Comparison of ENCODE assay signal across 25 cellular contexts in the genomic region with DNA sequence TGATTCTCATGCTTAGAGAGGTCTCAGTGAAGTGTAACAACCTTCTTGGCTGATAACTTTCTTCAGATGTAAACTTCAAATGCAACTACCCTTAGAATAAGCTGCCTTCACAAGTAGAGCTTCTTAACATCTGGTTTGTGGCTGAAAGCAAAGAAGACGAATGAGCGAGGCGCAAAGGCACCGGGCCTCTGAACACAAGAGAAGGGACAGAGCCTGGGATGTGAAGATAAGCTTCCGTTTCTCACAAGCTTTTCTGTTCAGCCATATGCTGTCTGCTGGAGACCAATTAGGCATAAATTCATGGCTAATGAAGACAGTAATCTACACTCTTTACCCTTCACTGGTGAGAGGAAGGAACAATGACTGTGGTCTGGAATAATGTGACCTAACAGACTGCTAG.
A peak's percentile ranks its signal among the peaks of the same experiment; 100 is the strongest.
DNase-seq lines count a peak whose midpoint lies in the region; ATAC-seq, FAIRE-seq and TF ChIP-seq lines count a peak whose summit lies in the region.
"Had no signal": no experiment of that assay in that cellular context is flagged by ENCODE, and none has a peak within 500 bp of the region (broad histone marks: within the 10 kb centered on the region; RNA-seq: fewer than 3 reads in every experiment).

No MANE protein-coding gene starts in this region.

- ATAC-seq in GM12878 (no peak), GM19035 (IDR thresholded peaks at IDR 0.05; ENCODE audit: unreplicated experiment) (no peak)
- ATAC-seq: activated CD8-positive, alpha-beta T cell treated with anti-CD3 and anti-CD28 coated beads for 36 hours; effector memory CD8-positive, alpha-beta T cell; left lung had no signal

- peak overlapping the region; percentile 19 for H3K27ac Mint-ChIP-seq in mesothelial cell of epicardium
- H3K27ac Mint-ChIP-seq in chondrocyte (ENCODE audit: unreplicated experiment), result no peak overlapping the region
- H3K27ac Mint-ChIP-seq: activated CD8-positive, alpha-beta T cell treated with anti-CD3 and anti-CD28 coated beads for 36 hours; activated naive CD8-positive, alpha-beta T cell; effector memory CD8-positive, alpha-beta T cell; naive B cell had no signal

- no peaks in the 10 kb centered on the region for H3K4me1 ChIP-seq in GM12878 (ENCODE audit: control insufficient read depth, insufficient read depth, low read length)
- H3K4me1 ChIP-seq: left lung, transverse colon had no signal

- no peaks in the 10 kb centered on the region for H3K9me3 ChIP-seq in GM12878 (replicated peaks; ENCODE audit: control insufficient read depth, insufficient read depth, low read length)
- H3K9me3 ChIP-seq: left lung, transverse colon had no signal

- H3K4me3 Mint-ChIP-seq in mesothelial cell of epicardium, result no peak overlapping the region
- no peak overlapping the region for H3K4me3 Mint-ChIP-seq in chondrocyte (ENCODE audit: unreplicated experiment)
- H3K4me3 Mint-ChIP-seq: activated CD8-positive, alpha-beta T cell treated with anti-CD3 and anti-CD28 coated beads for 36 hours; activated naive CD8-positive, alpha-beta T cell; effector memory CD8-positive, alpha-beta T cell; naive B cell had no signal

- intact Hi-C loops in GM12878 (cut with micrococcal nuclease; ENCODE audit: unreplicated experiment), result no loop called here

- WGBS in GM12878 (ENCODE audit: insufficient coverage, insufficient replicate concordance, low lambda C conversion rate, missing lambda C conversion rate), result 57% methylated on average over 5 of the region's 5 CpGs

- RAD21 ChIA-PET in GM12878 (lab: Charles Lee; ENCODE audit: unreplicated experiment), result interaction anchor here (0.7 to 1.3 kb wide), 2 partner anchors 12 to 564 kb away, joined by 3 to 4 read pairs; no protein-coding TSS in a partner anchor

- no peak for DNase-seq in D721Med (ENCODE audit: insufficient read length, low spot score)
- DNase-seq in NCI-H82 (lab: John Stamatoyannopoulos, UW), result peak; percentile 90
- no peak for DNase-seq in GM12878 (ENCODE audit: low read depth, low spot score)
- DNase-seq in mesothelial cell of epicardium (ENCODE audit: low spot score in 2 of 2, unreplicated experiment in 2 of 2), result no peak
- DNase-seq in chondrocyte (ENCODE audit: low spot score), result no peak
- no peak for DNase-seq in SKM-1 treated with dmso at 0.1 percent for 144 hours (lab: John Stamatoyannopoulos, UW; ENCODE audit: unreplicated experiment)
- no peak for DNase-seq in germinal center (ENCODE audit: low spot score)
- DNase-seq: activated CD4-positive, alpha-beta T cell treated with anti-CD3 and anti-CD28 coated beads for 1 hour; activated CD8-positive, alpha-beta T cell treated with anti-CD3 and anti-CD28 coated beads for 36 hours; aorta; DND-41; effector memory CD8-positive, alpha-beta T cell; GM23248; mesenchymal stem cell; naive B cell; stimulated activated CD4-positive, alpha-beta T cell treated with anti-CD3 and anti-CD28 coated beads, Interleukin-2, amount 100 ng/mL, for 48 hours; T-helper 1 cell; transverse colon had no signal

- no peak overlapping the region for H3K4me2 ChIP-seq in GM12878 (ENCODE audit: control insufficient read depth, insufficient read depth)

- no peaks in the 10 kb centered on the region for H4K20me1 ChIP-seq in GM12878 (ENCODE audit: control insufficient read depth, insufficient read depth)

- no peak for TF ChIP-seq POLR2A in GM12878 (IDR thresholded peaks at IDR 0.05; ENCODE audit: low read depth, low read length)

- no peaks in the 10 kb centered on the region for H3K9me3 Mint-ChIP-seq in mesothelial cell of epicardium
- H3K9me3 Mint-ChIP-seq in chondrocyte (ENCODE audit: low read depth), result no peaks in the 10 kb centered on the region
- H3K9me3 Mint-ChIP-seq: activated CD8-positive, alpha-beta T cell treated with anti-CD3 and anti-CD28 coated beads for 36 hours; effector memory CD8-positive, alpha-beta T cell had no signal

- H3K4me1 Mint-ChIP-seq in mesothelial cell of epicardium, result peaks cover 4% of the 10 kb centered on the region
- H3K4me1 Mint-ChIP-seq in chondrocyte (ENCODE audit: low read depth), result peaks cover 3% of the 10 kb centered on the region
- H3K4me1 Mint-ChIP-seq: naive B cell had no signal

- CTCF ChIA-PET in GM12878 (lab: Yijun Ruan, JAX), result no interaction called here

- H3K4me3 ChIP-seq in GM12878, result no peak overlapping the region
- H3K4me3 ChIP-seq: cardiac muscle cell, coronary artery, GM23248, left lung, transverse colon had no signal

- SMC1A ChIA-PET in GM12878 (lab: Charles Lee; ENCODE audit: uncharacterized antibody, unreplicated experiment), result no interaction called here

- POLR2A ChIA-PET in GM12878 (lab: Charles Lee), result no interaction called here

- no peak for TF ChIP-seq RAD21 in GM12878 (IDR thresholded peaks at IDR 0.05; ENCODE audit: insufficient read depth, low read depth, low read length)

- H3K27ac ChIP-seq in GM12878 (ENCODE audit: control insufficient read depth, insufficient read depth), result no peak overlapping the region
- H3K27ac ChIP-seq: cardiac muscle cell, coronary artery, GM23248, left lung, transverse colon had no signal

- H3K36me3 ChIP-seq in GM12878 (ENCODE audit: control insufficient read depth in 2 of 2, insufficient read depth in 2 of 2, low read length in 1 of 2), result no peaks in the 10 kb centered on the region
- H3K36me3 ChIP-seq: cardiac muscle cell, left lung, transverse colon had no signal

- H2AFZ ChIP-seq in GM12878 (ENCODE audit: control insufficient read depth, low read depth, low read length), result peak overlapping the region; percentile 29; the same call in 1 of the 2 replicates
- H2AFZ ChIP-seq: GM23248 had no signal

- in situ Hi-C loops in GM12878 (cut with MboI), result no loop called here

- no peaks in the 10 kb centered on the region for H3K27me3 ChIP-seq in GM12878 (replicated peaks in 1 of 2; ENCODE audit: control insufficient read depth in 2 of 2, insufficient read depth in 2 of 2, low read length in 1 of 2)
- H3K27me3 ChIP-seq: cardiac muscle cell, left lung, transverse colon had no signal

- H3K79me2 ChIP-seq in GM12878 (ENCODE audit: control insufficient read depth, insufficient read depth, low read length), result no peaks in the 10 kb centered on the region

- TF ChIP-seq CTCF in D721Med (IDR thresholded peaks at IDR 0.05; ENCODE audit: insufficient read depth, missing control alignments) (no peak), GM12878 (IDR thresholded peaks at IDR 0.05 in 2 of 3, conservative IDR thresholded peaks at IDR 0.05 in 1 of 3; ENCODE audit: control insufficient read depth in 2 of 3, extremely low read depth in 1 of 3, insufficient read depth in 1 of 3, low read depth in 3 of 3, low read length in 3 of 3) (no peak), mesothelial cell of epicardium (IDR thresholded peaks at IDR 0.05; ENCODE audit: unreplicated experiment) (no peak), chondrocyte (IDR thresholded peaks at IDR 0.05) (no peak)

- no TSS peak for BruUV-seq in GM12878 (replicated peaks; lab: Mats Ljungman, UMichigan)

- no peak for TF ChIP-seq EP300 in GM12878 (IDR thresholded peaks at IDR 0.05; ENCODE audit: borderline replicate concordance in 1 of 2, control insufficient read depth in 1 of 2, low read depth in 2 of 2, low read length in 2 of 2)

- peaks cover 3% of the 10 kb centered on the region for H3K27me3 Mint-ChIP-seq in mesothelial cell of epicardium (ENCODE audit: low read depth)
- H3K27me3 Mint-ChIP-seq in chondrocyte (ENCODE audit: low read depth), result peaks cover 18% of the 10 kb centered on the region
- H3K27me3 Mint-ChIP-seq: activated CD8-positive, alpha-beta T cell treated with anti-CD3 and anti-CD28 coated beads for 36 hours; effector memory CD8-positive, alpha-beta T cell; naive B cell had no signal

- H3K9ac ChIP-seq in GM12878 (ENCODE audit: control insufficient read depth, insufficient read depth, low read length), result no peak overlapping the region
- H3K9ac ChIP-seq: GM23248 had no signal

- FAIRE-seq in D721Med (lab: Jason Lieb, UNC), result peak; percentile 99
- no peak for FAIRE-seq in GM12878 (lab: Jason Lieb, UNC)
- FAIRE-seq: frontal cortex, RCC 7860 had no signal

- no peaks in the 10 kb centered on the region for H3K36me3 Mint-ChIP-seq in mesothelial cell of epicardium
- no peaks in the 10 kb centered on the region for H3K36me3 Mint-ChIP-seq in chondrocyte (ENCODE audit: low read depth)
- H3K36me3 Mint-ChIP-seq: activated naive CD8-positive, alpha-beta T cell; naive B cell had no signal

TF ChIP-seq in GM12878, 131 proteins besides CTCF, POLR2A, EP300 and RAD21:
- TF ChIP-seq TARDBP (IDR thresholded peaks at IDR 0.05; ENCODE audit: borderline replicate concordance) (no peak), ZNF217 (IDR thresholded peaks at IDR 0.05) (no peak), YBX1 (IDR thresholded peaks at IDR 0.05) (no peak)
- TF ChIP-seq, protein P1, sequence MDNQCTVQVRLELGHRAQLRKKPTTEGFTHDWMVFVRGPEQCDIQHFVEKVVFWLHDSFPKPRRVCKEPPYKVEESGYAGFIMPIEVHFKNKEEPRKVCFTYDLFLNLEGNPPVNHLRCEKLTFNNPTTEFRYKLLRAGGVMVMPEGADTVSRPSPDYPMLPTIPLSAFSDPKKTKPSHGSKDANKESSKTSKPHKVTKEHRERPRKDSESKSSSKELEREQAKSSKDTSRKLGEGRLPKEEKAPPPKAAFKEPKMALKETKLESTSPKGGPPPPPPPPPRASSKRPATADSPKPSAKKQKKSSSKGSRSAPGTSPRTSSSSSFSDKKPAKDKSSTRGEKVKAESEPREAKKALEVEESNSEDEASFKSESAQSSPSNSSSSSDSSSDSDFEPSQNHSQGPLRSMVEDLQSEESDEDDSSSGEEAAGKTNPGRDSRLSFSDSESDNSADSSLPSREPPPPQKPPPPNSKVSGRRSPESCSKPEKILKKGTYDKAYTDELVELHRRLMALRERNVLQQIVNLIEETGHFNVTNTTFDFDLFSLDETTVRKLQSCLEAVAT (IDR thresholded peaks at IDR 0.05), result no peak
